ENCODE assay signal across 9 cellular contexts in the genomic region with DNA sequence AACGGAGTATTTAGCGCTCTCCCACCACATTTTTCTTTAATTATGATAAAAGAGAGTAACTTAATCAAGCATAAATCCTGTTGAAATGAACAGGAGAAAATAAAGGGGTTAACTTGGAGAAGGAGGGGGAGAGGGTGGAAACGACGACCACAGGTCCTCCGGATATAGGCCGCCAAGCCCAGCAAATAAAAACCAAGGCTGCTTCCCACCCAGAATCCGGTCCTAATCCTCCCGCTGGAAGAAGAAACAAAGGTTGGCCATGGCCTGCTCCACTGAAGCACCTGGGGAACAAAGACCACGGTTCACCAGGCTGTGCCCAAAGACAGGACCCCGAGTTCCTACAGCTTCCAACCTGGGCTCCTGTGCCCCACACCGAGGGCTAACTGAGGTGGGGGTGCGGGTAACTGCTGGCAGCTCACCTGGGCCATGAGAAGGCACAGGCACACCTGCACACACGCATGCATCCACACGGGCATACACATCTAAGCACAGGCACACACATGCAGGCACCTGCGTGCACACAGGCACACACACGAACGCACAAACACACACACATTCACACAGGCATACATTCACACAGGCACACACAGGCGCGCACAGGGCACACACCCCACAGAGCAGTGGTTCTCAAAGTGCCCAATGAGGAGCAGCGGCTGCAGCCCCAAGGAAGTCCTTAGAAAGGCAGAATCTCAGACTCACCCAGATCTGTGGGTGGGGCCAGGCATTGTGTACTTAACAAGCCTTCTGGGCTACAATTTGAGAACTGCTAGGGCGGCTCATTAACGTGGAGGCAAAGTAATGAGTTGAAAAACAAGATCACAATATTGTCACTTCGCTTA.
DNase-seq lines count a peak whose midpoint lies in the region; ATAC-seq and TF ChIP-seq lines count a peak whose summit lies in the region.
"Had no signal": no experiment of that assay in that cellular context is flagged by ENCODE, and none has a peak within 500 bp of the region (broad histone marks: within the 10 kb centered on the region; RNA-seq: fewer than 3 reads in every experiment).

No MANE protein-coding gene starts in this region.

- DNase-seq in NCI-H2227 (lab: John Stamatoyannopoulos, UW; ENCODE audit: unreplicated experiment) (peak; percentile 24), thyroid gland (no peak), cerebellar nuclear complex (lab: John Stamatoyannopoulos, UW) (no peak), pons (ENCODE audit: low spot score) (no peak), activated gamma-delta T cell (lab: John Stamatoyannopoulos, UW) (no peak)
- DNase-seq: NCI-H526 had no signal

- peaks cover 54% of the 10 kb centered on the region for H3K4me1 ChIP-seq in BLaER1
- H3K4me1 ChIP-seq in gastroesophageal sphincter: peaks cover 0 to 50% (median 14%) of the 10 kb centered on the region in 3 donors
- H3K4me1 ChIP-seq in neuron (ENCODE audit: insufficient read depth, low read length): peaks cover 11% of the 10 kb centered on the region
- H3K4me1 ChIP-seq in thyroid gland: no peaks in the 10 kb centered on the region

- 59% methylated on average over 7 to 16 of the region's 23 CpGs for WGBS in gastroesophageal sphincter (ENCODE audit: low coverage in 1 of 2), 2 donors
- WGBS in thyroid gland, 2 donors: 82 to 84% methylated on average over 17 to 22 of the region's 23 CpGs

- no peaks in the 10 kb centered on the region for H3K9me3 ChIP-seq in BLaER1
- H3K9me3 ChIP-seq in gastroesophageal sphincter: no peaks in the 10 kb centered on the region
- H3K9me3 ChIP-seq in neuron (ENCODE audit: low read length): no peaks in the 10 kb centered on the region
- H3K9me3 ChIP-seq in thyroid gland: no peaks in the 10 kb centered on the region

- H3K27me3 ChIP-seq in BLaER1 (no peaks in the 10 kb centered on the region), gastroesophageal sphincter (no peaks in the 10 kb centered on the region), neuron (ENCODE audit: insufficient read depth, low read length) (no peaks in the 10 kb centered on the region), thyroid gland (no peaks in the 10 kb centered on the region)

- ATAC-seq in gastroesophageal sphincter: no peak

- TF ChIP-seq EP300 in gastroesophageal sphincter (IDR thresholded peaks at IDR 0.05): no peak

- intact Hi-C loops in thyroid gland (cut with DNase I): no loop called here

- TF ChIP-seq POLR2A in gastroesophageal sphincter (IDR thresholded peaks at IDR 0.05): no peak
- no peak for TF ChIP-seq POLR2A in thyroid gland (IDR thresholded peaks at IDR 0.05)

- peak overlapping the region; percentile 82 for H2AFZ ChIP-seq in neuron (ENCODE audit: low read depth, low read length)

- H3K4me2 ChIP-seq in BLaER1: peak overlapping the region; percentile 73

- peak overlapping the region; percentile 53; the same call in 1 of the 2 replicates for H3K9ac ChIP-seq in BLaER1

- H3K4me3 ChIP-seq in BLaER1 (peak overlapping the region; percentile 30; the same call in 1 of the 2 replicates), gastroesophageal sphincter (no peak overlapping the region), neuron (ENCODE audit: low read length) (no peak overlapping the region), thyroid gland (replicated peaks in 1 of 3) (no peak overlapping the region)

- H3K36me3 ChIP-seq in BLaER1 (no peaks in the 10 kb centered on the region), gastroesophageal sphincter (no peaks in the 10 kb centered on the region), neuron (ENCODE audit: insufficient read depth, low read length) (no peaks in the 10 kb centered on the region), thyroid gland (no peaks in the 10 kb centered on the region)

- TF ChIP-seq CTCF in gastroesophageal sphincter (IDR thresholded peaks at IDR 0.05): no peak
- no peak for TF ChIP-seq CTCF in thyroid gland (IDR thresholded peaks at IDR 0.05)

- H3K27ac ChIP-seq in BLaER1: peak overlapping the region; percentile 69
- peak overlapping the region in 3 of 4 donors; percentile 57 to 78 (median 71) for H3K27ac ChIP-seq in gastroesophageal sphincter
- no peak overlapping the region for H3K27ac ChIP-seq in thyroid gland

- no peaks in the 10 kb centered on the region for H4K20me1 ChIP-seq in BLaER1

Comparison
In these comparisons a context has a peak if more than half of its experiments do, and no peak if none do; other contexts are left out.
1. H3K27ac ChIP-seq: peak in BLaER1 (single experiment) and gastroesophageal sphincter (3 of 4); none in thyroid gland (0 of 3).